ENCODE assay signal across 12 cellular contexts in genomic region chr7:102424787-102425218, GRCh38. TPM values are rescaled to one million over a fixed set of nuclear protein-coding genes. Genes with fewer than 3 reads are reported as not detected.
DNase-seq lines count a peak whose midpoint lies in the region; ATAC-seq lines count a peak whose summit lies in the region.
"Had no signal": no experiment of that assay in that cellular context is flagged by ENCODE, and none has a peak within 500 bp of the region (broad histone marks: within the 10 kb centered on the region; RNA-seq: fewer than 3 reads in every experiment).

No MANE protein-coding gene starts in this region.

- CTCF ChIA-PET in activated CD4-positive, alpha-beta memory T cell treated with anti-CD3 and anti-CD28 coated beads for 36 hours (lab: Charles Lee): interaction anchor here (1.4 to 2.5 kb wide), 2 partner anchors 21 to 28 kb away, joined by 3 to 17 read pairs; partner anchors contain the start of gene PRKRIP1

- H3K4me3 ChIP-seq in muscle layer of duodenum (ENCODE audit: low read depth in 1 of 2, low read length in 2 of 2): no peak overlapping the region
- H3K4me3 ChIP-seq: lung, vagina had no signal

- peaks cover 31% of the 10 kb centered on the region for H3K36me3 Mint-ChIP-seq in activated CD4-positive, alpha-beta memory T cell treated with anti-CD3 and anti-CD28 coated beads for 36 hours

- H3K27ac ChIP-seq in muscle layer of duodenum (ENCODE audit: low read length): peak overlapping the region; percentile 84
- H3K27ac ChIP-seq: vagina had no signal

- no peak for DNase-seq in activated CD4-positive, alpha-beta memory T cell treated with anti-CD3 and anti-CD28 coated beads for 36 hours
- no peak for DNase-seq in NCI-H1417 (lab: John Stamatoyannopoulos, UW)
- DNase-seq in epidermal melanocyte (ENCODE audit: insufficient read length, low spot score): no peak
- DNase-seq in NCI-H526 (lab: John Stamatoyannopoulos, UW): no peak
- no peak for DNase-seq in stimulated activated CD4-positive, alpha-beta T cell treated with anti-CD3 and anti-CD28 coated beads, Interleukin-1b, Interleukin-23, amount 100 ng/mL, for 48 hours
- DNase-seq: KBM-7, SHP77 treated with DMSO at 0.1 percent for 48 hours had no signal

- H3K27me3 Mint-ChIP-seq in activated CD4-positive, alpha-beta memory T cell treated with anti-CD3 and anti-CD28 coated beads for 36 hours: no peaks in the 10 kb centered on the region

- POLR2A ChIA-PET in activated CD4-positive, alpha-beta memory T cell treated with anti-CD3 and anti-CD28 coated beads for 36 hours (lab: Charles Lee): interaction anchor here (3.4 to 4.0 kb wide), 2 partner anchors 9 to 29 kb away, joined by 12 to 34 read pairs; partner anchors contain the start of gene PRKRIP1

- H3K27ac Mint-ChIP-seq in activated CD4-positive, alpha-beta memory T cell treated with anti-CD3 and anti-CD28 coated beads for 36 hours: peak overlapping the region; percentile 100

- peak; percentile 23 for ATAC-seq in GM18498 (IDR thresholded peaks at IDR 0.05; ENCODE audit: unreplicated experiment)
- peak; percentile 37 for ATAC-seq in HG02642 (IDR thresholded peaks at IDR 0.05; ENCODE audit: poor library complexity, unreplicated experiment)

- H3K9me3 ChIP-seq in muscle layer of duodenum (ENCODE audit: control insufficient read depth in 1 of 2, low read length in 2 of 2): no peaks in the 10 kb centered on the region
- H3K9me3 ChIP-seq: vagina had no signal

- no peaks in the 10 kb centered on the region for H3K27me3 ChIP-seq in muscle layer of duodenum (ENCODE audit: low read depth, low read length)
- H3K27me3 ChIP-seq: vagina had no signal

- intact Hi-C loops in activated CD4-positive, alpha-beta memory T cell treated with anti-CD3 and anti-CD28 coated beads for 36 hours (cut with micrococcal nuclease): no loop called here

- H3K9me3 Mint-ChIP-seq in activated CD4-positive, alpha-beta memory T cell treated with anti-CD3 and anti-CD28 coated beads for 36 hours: no peaks in the 10 kb centered on the region

- peaks cover 59% of the 10 kb centered on the region for H3K4me1 Mint-ChIP-seq in activated CD4-positive, alpha-beta memory T cell treated with anti-CD3 and anti-CD28 coated beads for 36 hours (ENCODE audit: low read depth)

- no peak overlapping the region for H3K4me3 Mint-ChIP-seq in activated CD4-positive, alpha-beta memory T cell treated with anti-CD3 and anti-CD28 coated beads for 36 hours

- H3K4me1 ChIP-seq in muscle layer of duodenum (ENCODE audit: control insufficient read depth in 1 of 2, insufficient read depth in 2 of 2, low read length in 2 of 2): no peaks in the 10 kb centered on the region
- H3K4me1 ChIP-seq: vagina had no signal

- H3K36me3 ChIP-seq in muscle layer of duodenum (ENCODE audit: control insufficient read depth in 1 of 2, insufficient read depth in 2 of 2, low read length in 2 of 2): peaks cover 17 to 41% of the 10 kb centered on the region in 2 donors

RNA-seq across cellular contexts. Expression of gene ORAI2, which starts 8.6 kb away (rescaled TPM):
- 10 to 100 TPM; 28.7 to 31.5 TPM for total RNA-seq in activated CD4-positive, alpha-beta memory T cell treated with anti-CD3 and anti-CD28 coated beads for 36 hours

RNA-seq across cellular contexts. Expression of gene PRKRIP1, which starts 28.6 kb away (rescaled TPM):
- 10 to 100 TPM; 20.8 to 22.6 TPM for total RNA-seq in activated CD4-positive, alpha-beta memory T cell treated with anti-CD3 and anti-CD28 coated beads for 36 hours

RNA-seq across cellular contexts. Expression of gene ALKBH4, which starts 39.9 kb away (rescaled TPM):
- 1 to 10 TPM; 7.7 to 7.8 TPM for total RNA-seq in activated CD4-positive, alpha-beta memory T cell treated with anti-CD3 and anti-CD28 coated beads for 36 hours

RNA-seq across cellular contexts. Expression of gene LRWD1, which starts 40.0 kb away (rescaled TPM):
- total RNA-seq in activated CD4-positive, alpha-beta memory T cell treated with anti-CD3 and anti-CD28 coated beads for 36 hours: 10 to 100 TPM; 16.4 to 20.0 TPM

RNA-seq across cellular contexts. Expression of gene POLR2J, which starts 53.9 kb away (rescaled TPM):
- total RNA-seq in activated CD4-positive, alpha-beta memory T cell treated with anti-CD3 and anti-CD28 coated beads for 36 hours: 10 to 100 TPM; 44.4 to 44.7 TPM
